In the genomic region with DNA sequence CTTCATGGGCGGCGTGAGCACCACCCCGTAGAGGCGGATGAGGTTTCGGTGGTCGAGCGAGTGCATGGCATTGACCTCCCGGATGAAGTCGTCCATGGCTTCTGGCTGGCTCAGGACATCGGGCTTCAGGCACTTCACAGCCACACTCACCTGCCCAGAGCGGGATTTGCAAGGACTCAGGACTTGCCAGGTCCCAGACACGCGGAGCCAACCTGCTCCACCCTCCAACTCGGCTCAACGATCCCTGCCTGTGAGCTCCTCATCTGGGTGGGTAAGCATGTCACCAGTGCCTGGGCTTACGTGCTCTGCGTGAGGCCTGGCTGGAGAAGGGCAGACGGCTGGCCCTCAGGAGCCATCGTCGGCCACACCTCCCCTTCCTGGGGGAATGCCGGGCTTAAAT, we compare ENCODE assay signal across 13 cellular contexts. TPM values are rescaled to one million over a fixed set of nuclear protein-coding genes. Genes with fewer than 3 reads are reported as not detected.
DNase-seq lines count a peak whose midpoint lies in the region; ATAC-seq and TF ChIP-seq lines count a peak whose summit lies in the region.
"Had no signal": no experiment of that assay in that cellular context is flagged by ENCODE, and none has a peak within 500 bp of the region (broad histone marks: within the 10 kb centered on the region; RNA-seq: fewer than 3 reads in every experiment).

No MANE protein-coding gene starts in this region.

- CTCF ChIA-PET in CD4-positive, alpha-beta T cell (lab: Charles Lee): no interaction called here

- no peak for ATAC-seq in CD4-positive, alpha-beta T cell (ENCODE audit: poor library complexity)
- ATAC-seq: A549 had no signal

- peak overlapping the region; percentile 89 for H3K23ac ChIP-seq in neuronal stem cell (ENCODE audit: low read depth, low read length, poor library complexity)

- no peak overlapping the region for H3K14ac ChIP-seq in neuronal stem cell (ENCODE audit: low read length)

- H3K27ac ChIP-seq in neuronal stem cell (replicated peaks; ENCODE audit: low read length): no peak overlapping the region
- no peak overlapping the region for H3K27ac ChIP-seq in CD4-positive, alpha-beta T cell (ENCODE audit: low read depth, low read length)
- no peak overlapping the region for H3K27ac ChIP-seq in tibial artery
- H3K27ac ChIP-seq: A549; BLaER1 treated with 17β-estradiol and CSF1 and Interleukin-3, amounts not matched to agents 10 nM and 100 nM; GM23248 had no signal

- H3K36me3 Mint-ChIP-seq in CD14-positive monocyte (peaks cover 63 to 87% of the 10 kb centered on the region in 2 donors), endothelial cell (ENCODE audit: low read depth, unreplicated experiment) (peaks cover 36% of the 10 kb centered on the region)
- H3K36me3 Mint-ChIP-seq in CD4-positive, alpha-beta T cell (ENCODE audit: low read depth): peaks cover 70% of the 10 kb centered on the region

- peaks cover 16 to 32% of the 10 kb centered on the region in 2 donors for H3K36me3 ChIP-seq in neuronal stem cell (replicated peaks in 1 of 2; ENCODE audit: control insufficient read depth in 2 of 2, insufficient read depth in 2 of 2, low read length in 2 of 2)
- H3K36me3 ChIP-seq in tibial artery: peaks cover 33 to 82% (median 53%) of the 10 kb centered on the region in 3 donors

- H3K4me1 Mint-ChIP-seq in CD14-positive monocyte (no peaks in the 10 kb centered on the region), endothelial cell (ENCODE audit: unreplicated experiment) (peaks cover 47% of the 10 kb centered on the region)
- no peaks in the 10 kb centered on the region for H3K4me1 Mint-ChIP-seq in CD4-positive, alpha-beta T cell (ENCODE audit: low read depth)

- no peak overlapping the region for H2BK15ac ChIP-seq in neuronal stem cell (ENCODE audit: low read length)

- H3K27me3 ChIP-seq in neuronal stem cell (ENCODE audit: control insufficient read depth in 3 of 3, insufficient read depth in 3 of 3, low read depth in 1 of 3, low read length in 3 of 3): peaks cover 0 to 3% (median 0%) of the 10 kb centered on the region in 3 experiments
- no peaks in the 10 kb centered on the region for H3K27me3 ChIP-seq in CD4-positive, alpha-beta T cell (ENCODE audit: control insufficient read depth, insufficient read depth, low read length)
- H3K27me3 ChIP-seq in tibial artery: no peaks in the 10 kb centered on the region
- H3K27me3 ChIP-seq: BLaER1 treated with 17β-estradiol and CSF1 and Interleukin-3, amounts not matched to agents 10 nM and 100 nM had no signal

- no peak overlapping the region for H2AFZ ChIP-seq in neuronal stem cell (ENCODE audit: low read length)
- H2AFZ ChIP-seq: GM23248 had no signal

- H3K27me3 Mint-ChIP-seq in CD14-positive monocyte (ENCODE audit: low read depth in 3 of 3) (peaks cover 0 to 1% (median 0%) of the 10 kb centered on the region in 3 donors), endothelial cell (ENCODE audit: unreplicated experiment) (peaks cover 22% of the 10 kb centered on the region)
- no peaks in the 10 kb centered on the region for H3K27me3 Mint-ChIP-seq in CD4-positive, alpha-beta T cell
- H3K27me3 Mint-ChIP-seq: CD4-positive, alpha-beta memory T cell had no signal

- H3K79me1 ChIP-seq in neuronal stem cell (ENCODE audit: low read depth, low read length): no peaks in the 10 kb centered on the region

- H3K4me3 ChIP-seq in neuronal stem cell (ENCODE audit: low read length in 2 of 2): no peak overlapping the region
- H3K4me3 ChIP-seq in tibial artery: no peak overlapping the region
- H3K4me3 ChIP-seq: A549; BLaER1 treated with 17β-estradiol and CSF1 and Interleukin-3, amounts not matched to agents 10 nM and 100 nM; GM23248 had no signal

- peaks cover 0 to 3% (median 0%) of the 10 kb centered on the region in 7 donors for H3K9me3 Mint-ChIP-seq in CD14-positive monocyte
- no peaks in the 10 kb centered on the region for H3K9me3 Mint-ChIP-seq in endothelial cell (ENCODE audit: unreplicated experiment)
- no peaks in the 10 kb centered on the region for H3K9me3 Mint-ChIP-seq in CD4-positive, alpha-beta T cell
- H3K9me3 Mint-ChIP-seq: CD4-positive, alpha-beta memory T cell had no signal

- no peak overlapping the region for H2BK120ac ChIP-seq in neuronal stem cell (ENCODE audit: low read depth, low read length)

- H2BK5ac ChIP-seq in neuronal stem cell (ENCODE audit: low read length): no peak overlapping the region

- DNase-seq in CD14-positive monocyte (ENCODE audit: low spot score) (peak; percentile 32), endothelial cell (ENCODE audit: low spot score) (no peak), neuronal stem cell (ENCODE audit: low spot score) (no peak), tibial artery (no peak), ACHN (no peak)
- DNase-seq in CD4-positive, alpha-beta T cell: no peak
- DNase-seq: CD4-positive, alpha-beta memory T cell; DMS79; GM23248; H7; IMR-90 had no signal

- H3K4me3 Mint-ChIP-seq in CD14-positive monocyte: no peak overlapping the region
- H3K4me3 Mint-ChIP-seq in endothelial cell (ENCODE audit: unreplicated experiment): peak overlapping the region; percentile 54
- no peak overlapping the region for H3K4me3 Mint-ChIP-seq in CD4-positive, alpha-beta T cell
- H3K4me3 Mint-ChIP-seq: CD4-positive, alpha-beta memory T cell had no signal

- H3K4me1 ChIP-seq in neuronal stem cell (ENCODE audit: control insufficient read depth in 2 of 2, insufficient read depth in 1 of 2, low read depth in 1 of 2, low read length in 2 of 2) (peaks cover 13 to 17% of the 10 kb centered on the region in 2 donors), tibial artery (peaks cover 0 to 23% (median 16%) of the 10 kb centered on the region in 4 donors)
- H3K4me1 ChIP-seq: A549 had no signal

- H4K8ac ChIP-seq in neuronal stem cell (ENCODE audit: low read depth, low read length): no peak overlapping the region

- H3K27ac Mint-ChIP-seq in CD14-positive monocyte (no peak overlapping the region), endothelial cell (ENCODE audit: unreplicated experiment) (no peak overlapping the region)
- H3K27ac Mint-ChIP-seq in CD4-positive, alpha-beta T cell: no peak overlapping the region

- H4K91ac ChIP-seq in neuronal stem cell (ENCODE audit: low read depth, low read length, poor library complexity): no peak overlapping the region

- in situ Hi-C loops in ACHN (cut with HindIII; ENCODE audit: low pct_ligation_motif_present, low pct_unique_long_range_greater_than_20kb, low sequenced_read_pairs): no loop called here

- H2AK5ac ChIP-seq in neuronal stem cell (ENCODE audit: low read depth, low read length): no peak overlapping the region

- H2BK12ac ChIP-seq in neuronal stem cell (ENCODE audit: low read length): no peak overlapping the region

- H3K4ac ChIP-seq in neuronal stem cell (ENCODE audit: low read length): no peak overlapping the region

- H3K9me3 ChIP-seq in neuronal stem cell (replicated peaks in 1 of 2; ENCODE audit: control insufficient read depth in 2 of 2, insufficient read depth in 1 of 2, low read depth in 1 of 2, low read length in 2 of 2): peaks cover 0 to 3% of the 10 kb centered on the region in 2 donors
- H3K9me3 ChIP-seq in CD4-positive, alpha-beta T cell (ENCODE audit: control insufficient read depth, low read length): no peaks in the 10 kb centered on the region
- no peaks in the 10 kb centered on the region for H3K9me3 ChIP-seq in tibial artery
- H3K9me3 ChIP-seq: A549; BLaER1 treated with 17β-estradiol and CSF1 and Interleukin-3, amounts not matched to agents 10 nM and 100 nM had no signal

- no peak overlapping the region for H3K4me2 ChIP-seq in neuronal stem cell (ENCODE audit: insufficient read depth, low read length, poor library complexity, severe bottlenecking)
- H3K4me2 ChIP-seq: A549 had no signal

- H3K18ac ChIP-seq in neuronal stem cell (ENCODE audit: low read length): no peak overlapping the region

- TF ChIP-seq CTCF in CD14-positive monocyte (IDR thresholded peaks at IDR 0.05): no peak
- no peak for TF ChIP-seq CTCF in endothelial cell (IDR thresholded peaks at IDR 0.05; ENCODE audit: unreplicated experiment)
- no peak for TF ChIP-seq CTCF in CD4-positive, alpha-beta T cell (IDR thresholded peaks at IDR 0.05)
- TF ChIP-seq CTCF in tibial artery (IDR thresholded peaks at IDR 0.05): no peak

- WGBS in neuronal stem cell (ENCODE audit: extremely low coverage in 2 of 2, insufficient read length in 2 of 2, insufficient replicate concordance in 1 of 2), 2 donors: no CpG with 5 or more reads among the region's 21 CpGs

- no peak overlapping the region for H3K9ac ChIP-seq in neuronal stem cell (ENCODE audit: low read depth, low read length, poor library complexity)
- H3K9ac ChIP-seq: GM23248 had no signal

- POLR2A ChIA-PET in CD4-positive, alpha-beta T cell (lab: Charles Lee): no interaction called here

- intact Hi-C loops in CD14-positive monocyte (cut with micrococcal nuclease) (no loop called here), tibial artery (cut with DNase I; ENCODE audit: low total_unique reads) (no loop called here)
- intact Hi-C loops in CD4-positive, alpha-beta T cell (cut with DNase I, micrococcal nuclease): no loop called here

RNA-seq across cellular contexts. Expression of a gene that starts 25.2 kb away (rescaled TPM):
- polyA plus RNA-seq in CD14-positive monocyte: 1 to 10 TPM in 1 of 2 donors, under 1 TPM in 1; 0.84 to 1.8 TPM
- total RNA-seq in endothelial cell (ENCODE audit: unreplicated experiment): 135 TPM
- polyA plus RNA-seq in neuronal stem cell (2013, experiment 1 of 2): 21.3 TPM
- polyA plus RNA-seq in neuronal stem cell (2013, experiment 2 of 2): 20.7 TPM
- 100 to 1,000 TPM; 161 to 171 TPM for total RNA-seq in CD4-positive, alpha-beta T cell
